In the genomic region with DNA sequence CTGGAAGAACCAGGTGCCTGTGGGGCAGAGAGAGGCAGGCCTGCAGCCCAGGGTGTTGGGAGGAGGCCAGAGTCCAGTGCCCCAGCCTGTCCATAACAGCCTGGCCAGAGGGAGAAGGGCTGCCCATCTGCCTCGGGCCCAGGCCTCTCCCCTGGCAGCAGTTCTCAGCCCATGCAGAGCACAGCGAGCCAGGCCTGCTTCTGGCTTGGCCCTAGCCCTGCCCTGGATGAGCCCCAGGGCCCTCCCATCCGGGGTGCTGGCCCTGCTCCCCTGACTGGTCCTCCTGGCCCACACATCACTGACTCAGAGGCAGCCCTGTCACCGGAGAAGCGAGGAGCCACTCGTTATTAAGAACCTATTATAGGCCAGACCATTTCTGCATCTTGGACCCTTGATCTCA, we compare ENCODE assay signal across 11 cellular contexts. TPM values are rescaled to one million over a fixed set of nuclear protein-coding genes. Genes with fewer than 3 reads are reported as not detected.
DNase-seq lines count a peak whose midpoint lies in the region; ATAC-seq and TF ChIP-seq lines count a peak whose summit lies in the region.
"Had no signal": no experiment of that assay in that cellular context is flagged by ENCODE, and none has a peak within 500 bp of the region (broad histone marks: within the 10 kb centered on the region; RNA-seq: fewer than 3 reads in every experiment).

No MANE protein-coding gene starts in this region.

- POLR2A ChIA-PET in IMR-90 (lab: Charles Lee; ENCODE audit: unreplicated experiment): no interaction called here

- H3K79me1 ChIP-seq in IMR-90 (ENCODE audit: low read depth in 1 of 2, low read length in 2 of 2): no peaks in the 10 kb centered on the region

- no peak for TF ChIP-seq RAD21 in IMR-90 (IDR thresholded peaks at IDR 0.05; ENCODE audit: low read length)

- no peak overlapping the region for H4K91ac ChIP-seq in IMR-90 (ENCODE audit: insufficient read depth, low read depth, low read length)

- no peak overlapping the region for H2BK120ac ChIP-seq in IMR-90 (ENCODE audit: low read depth, low read length)

- H2BK15ac ChIP-seq in IMR-90 (ENCODE audit: low read depth, low read length): no peak overlapping the region

- H3K4me1 Mint-ChIP-seq in stimulated activated effector memory CD8-positive, alpha-beta T cell treated with anti-CD3 and anti-CD28 coated beads, Interleukin-12 subunit alpha, Interleukin-12 subunit beta, amount 100 ng/mL, for 72 hours: peaks cover 14% of the 10 kb centered on the region
- peaks cover 9% of the 10 kb centered on the region for H3K4me1 Mint-ChIP-seq in activated T-cell treated with anti-CD3 and anti-CD28 coated beads, Interleukin-2, amount 50 U/mL, for 72 hours (ENCODE audit: low read depth)

- DNase-seq in IMR-90 (peak; percentile 34), cerebellar cortex (ENCODE audit: low spot score) (peak; percentile 79), left ventricle myocardium inferior (no peak), transverse colon (no peak)
- DNase-seq in stimulated activated effector memory CD8-positive, alpha-beta T cell treated with anti-CD3 and anti-CD28 coated beads, Interleukin-12 subunit alpha, Interleukin-12 subunit beta, amount 100 ng/mL, for 72 hours (ENCODE audit: low spot score in 2 of 2): no peak
- DNase-seq in activated T-cell treated with anti-CD3 and anti-CD28 coated beads, Interleukin-2, amount 50 U/mL, for 72 hours: no peak
- DNase-seq: GOT3 had no signal

- H3K4me3 Mint-ChIP-seq in stimulated activated effector memory CD8-positive, alpha-beta T cell treated with anti-CD3 and anti-CD28 coated beads, Interleukin-12 subunit alpha, Interleukin-12 subunit beta, amount 100 ng/mL, for 72 hours: no peak overlapping the region
- no peak overlapping the region for H3K4me3 Mint-ChIP-seq in activated T-cell treated with anti-CD3 and anti-CD28 coated beads, Interleukin-2, amount 50 U/mL, for 72 hours

- H2AFZ ChIP-seq in IMR-90 (replicated peaks; ENCODE audit: low read length, poor library complexity): no peak overlapping the region

- no peak overlapping the region for H4K8ac ChIP-seq in IMR-90 (ENCODE audit: low read depth in 2 of 2, low read length in 2 of 2)

- TF ChIP-seq CTCF in IMR-90 (conservative IDR thresholded peaks at IDR 0.05; ENCODE audit: low read depth, low read length) (no peak), left ventricle myocardium inferior (IDR thresholded peaks at IDR 0.05; ENCODE audit: borderline replicate concordance) (no peak), transverse colon (IDR thresholded peaks at IDR 0.05) (no peak)

- no peak overlapping the region for H3K23ac ChIP-seq in IMR-90 (ENCODE audit: low read depth, low read length)

- no TSS peak for BruUV-seq in IMR-90 (replicated peaks; lab: Mats Ljungman, UMichigan)

- no peaks in the 10 kb centered on the region for H3K9me3 ChIP-seq in IMR-90 (ENCODE audit: control insufficient read depth, insufficient read depth, low read length)
- no peaks in the 10 kb centered on the region for H3K9me3 ChIP-seq in left ventricle myocardium inferior (replicated peaks)
- H3K9me3 ChIP-seq in subcutaneous abdominal adipose tissue (ENCODE audit: control insufficient read depth in 5 of 5, low read length in 5 of 5): no peaks in the 10 kb centered on the region
- no peaks in the 10 kb centered on the region for H3K9me3 ChIP-seq in transverse colon
- H3K9me3 ChIP-seq: neutrophil had no signal

- H3K4me1 ChIP-seq in IMR-90 (ENCODE audit: control insufficient read depth, insufficient read depth, low read length): peaks cover 3% of the 10 kb centered on the region; the same call in 1 of the 2 replicates
- peaks cover 24% of the 10 kb centered on the region for H3K4me1 ChIP-seq in left ventricle myocardium inferior
- H3K4me1 ChIP-seq in subcutaneous abdominal adipose tissue (ENCODE audit: control insufficient read depth in 5 of 5, insufficient read depth in 5 of 5, low read length in 5 of 5): peaks cover 0 to 23% (median 15%) of the 10 kb centered on the region in 5 donors
- H3K4me1 ChIP-seq in transverse colon: no peaks in the 10 kb centered on the region

- H4K5ac ChIP-seq in IMR-90 (ENCODE audit: low read depth, low read length): no peak overlapping the region

- H3K27me3 ChIP-seq in IMR-90 (ENCODE audit: control insufficient read depth, insufficient read depth, low read length) (no peaks in the 10 kb centered on the region), left ventricle myocardium inferior (ENCODE audit: low read depth) (no peaks in the 10 kb centered on the region), subcutaneous abdominal adipose tissue (ENCODE audit: control insufficient read depth in 5 of 5, insufficient read depth in 4 of 5, low read length in 5 of 5) (no peaks in the 10 kb centered on the region), transverse colon (no peaks in the 10 kb centered on the region)
- H3K27me3 ChIP-seq: neutrophil had no signal

- H3K18ac ChIP-seq in IMR-90 (ENCODE audit: low read depth, low read length): no peak overlapping the region

- no peaks in the 10 kb centered on the region for H3K9me1 ChIP-seq in IMR-90 (ENCODE audit: insufficient read depth, low read length)

- no peaks in the 10 kb centered on the region for H3K9me3 Mint-ChIP-seq in stimulated activated effector memory CD8-positive, alpha-beta T cell treated with anti-CD3 and anti-CD28 coated beads, Interleukin-12 subunit alpha, Interleukin-12 subunit beta, amount 100 ng/mL, for 72 hours
- no peaks in the 10 kb centered on the region for H3K9me3 Mint-ChIP-seq in activated T-cell treated with anti-CD3 and anti-CD28 coated beads, Interleukin-2, amount 50 U/mL, for 72 hours

- H2AK9ac ChIP-seq in IMR-90 (replicated peaks; ENCODE audit: low read depth, low read length, poor library complexity): no peak overlapping the region

- H3K27ac ChIP-seq in IMR-90 (ENCODE audit: insufficient read depth, low read length) (no peak overlapping the region), left ventricle myocardium inferior (replicated peaks) (peak overlapping the region; percentile 24), subcutaneous abdominal adipose tissue (ENCODE audit: low read depth, low read length) (peak overlapping the region; percentile 65), transverse colon (peak overlapping the region in 2 of 4 donors; percentile 2 to 14)
- H3K27ac ChIP-seq: neutrophil had no signal

- H3K27ac Mint-ChIP-seq in stimulated activated effector memory CD8-positive, alpha-beta T cell treated with anti-CD3 and anti-CD28 coated beads, Interleukin-12 subunit alpha, Interleukin-12 subunit beta, amount 100 ng/mL, for 72 hours: no peak overlapping the region
- H3K27ac Mint-ChIP-seq in activated T-cell treated with anti-CD3 and anti-CD28 coated beads, Interleukin-2, amount 50 U/mL, for 72 hours: no peak overlapping the region

- 47% methylated on average over 2 of the region's 6 CpGs; no CpG with 5 or more reads in 1 of the 2 experiments for WGBS in IMR-90 (ENCODE audit: extremely low coverage in 2 of 2, insufficient read length in 1 of 2), 2 experiments
- WGBS in transverse colon (ENCODE audit: low coverage in 1 of 2), 2 donors: 73% methylated on average over 6 of the region's 6 CpGs; no CpG with 5 or more reads in 1 of the 2 donors

- no peak for TF ChIP-seq EP300 in transverse colon (IDR thresholded peaks at IDR 0.05; ENCODE audit: low read depth)

- dilution Hi-C loops in IMR-90 (cut with HindIII; ENCODE audit: low sequenced_read_pairs, unreplicated experiment): no loop called here

- intact Hi-C loops in IMR-90 (cut with micrococcal nuclease) (loop anchor here (1.0 to 10.0 kb wide), 4 partner anchors 52 to 255 kb away; a partner anchor contains a TSS), left ventricle myocardium inferior (cut with micrococcal nuclease) (loop anchor here (2.0 kb wide), 1 partner anchor 52 kb away; a partner anchor contains a TSS), transverse colon (cut with DNase I; ENCODE audit: low total_unique reads) (loop anchor here (2.0 kb wide), 1 partner anchor 52 kb away; a partner anchor contains a TSS)

- no peak overlapping the region for H3K14ac ChIP-seq in IMR-90 (replicated peaks; ENCODE audit: low read depth, low read length)

- no peak overlapping the region for H3K4ac ChIP-seq in IMR-90 (ENCODE audit: low read depth, low read length)

- H3K4me3 ChIP-seq in IMR-90 (ENCODE audit: insufficient read depth, low read depth, low read length): no peak overlapping the region
- no peak overlapping the region for H3K4me3 ChIP-seq in left ventricle myocardium inferior
- no peak overlapping the region for H3K4me3 ChIP-seq in subcutaneous abdominal adipose tissue (ENCODE audit: low read depth in 1 of 5, low read length in 5 of 5)
- H3K4me3 ChIP-seq in transverse colon: no peak overlapping the region
- H3K4me3 ChIP-seq: K562 had no signal

- H2BK20ac ChIP-seq in IMR-90 (ENCODE audit: low read depth, low read length): no peak overlapping the region

- CTCF ChIA-PET in IMR-90 (lab: Yijun Ruan, JAX): interaction anchor here (0.5 to 1.7 kb wide), 13 partner anchors 9 to 287 kb away, joined by 3 to 9 read pairs (median 5); a partner anchor contains a TSS

- in situ Hi-C loops in IMR-90 (cut with MboI; ENCODE audit: low sequenced_read_pairs): no loop called here
- in situ Hi-C loops in transverse colon (cut with MboI; ENCODE audit: low pct_ligation_motif_present in 1 of 4, low pct_unique_long_range_greater_than_20kb in 1 of 4, low sequenced_read_pairs in 3 of 4): loop anchor here in 1 of 4 donors (10.0 kb wide), 1 partner anchor 58 kb away; no protein-coding TSS in a partner anchor

- H4K20me1 ChIP-seq in IMR-90 (ENCODE audit: insufficient read depth, low read length): no peaks in the 10 kb centered on the region; the same call in 1 of the 2 replicates

- peaks cover 5% of the 10 kb centered on the region for H3K36me3 Mint-ChIP-seq in stimulated activated effector memory CD8-positive, alpha-beta T cell treated with anti-CD3 and anti-CD28 coated beads, Interleukin-12 subunit alpha, Interleukin-12 subunit beta, amount 100 ng/mL, for 72 hours
- no peaks in the 10 kb centered on the region for H3K36me3 Mint-ChIP-seq in activated T-cell treated with anti-CD3 and anti-CD28 coated beads, Interleukin-2, amount 50 U/mL, for 72 hours (ENCODE audit: insufficient read depth in 2 of 2)

- no peak for TF ChIP-seq POLR2A in IMR-90 (IDR thresholded peaks at IDR 0.05; ENCODE audit: low read depth, low read length)
- no peak for TF ChIP-seq POLR2A in transverse colon (IDR thresholded peaks at IDR 0.05)

- H2BK5ac ChIP-seq in IMR-90 (ENCODE audit: low read depth, low read length, poor library complexity, severe bottlenecking): no peak overlapping the region

- peaks cover 10% of the 10 kb centered on the region; the same call in 1 of the 2 replicates for H3K36me3 ChIP-seq in IMR-90 (ENCODE audit: control insufficient read depth, insufficient read depth, low read length)
- H3K36me3 ChIP-seq in left ventricle myocardium inferior: peaks cover 25% of the 10 kb centered on the region
- peaks cover 0 to 54% (median 35%) of the 10 kb centered on the region in 5 donors for H3K36me3 ChIP-seq in subcutaneous abdominal adipose tissue (ENCODE audit: control insufficient read depth in 5 of 5, insufficient read depth in 5 of 5, low read length in 5 of 5)
- peaks cover 0 to 4% (median 0%) of the 10 kb centered on the region in 4 donors for H3K36me3 ChIP-seq in transverse colon
- H3K36me3 ChIP-seq: neutrophil had no signal

- H3K9ac ChIP-seq in IMR-90 (ENCODE audit: low read depth, low read length): no peak overlapping the region
- H3K9ac ChIP-seq in subcutaneous abdominal adipose tissue (ENCODE audit: low read length in 5 of 5): peak overlapping the region in 1 of 5 donors; percentile 21

- H2AK5ac ChIP-seq in IMR-90 (ENCODE audit: low read depth, low read length): no peak overlapping the region

- H3K56ac ChIP-seq in IMR-90 (ENCODE audit: extremely low read depth, insufficient read depth, low read length): no peak overlapping the region

- H3K4me2 ChIP-seq in IMR-90 (ENCODE audit: low read depth, low read length): no peak overlapping the region

- ATAC-seq in IMR-90 (ENCODE audit: low read depth) (peak; percentile 33), HG02852 (IDR thresholded peaks at IDR 0.05; ENCODE audit: unreplicated experiment) (no peak)
- ATAC-seq in stimulated activated effector memory CD8-positive, alpha-beta T cell treated with anti-CD3 and anti-CD28 coated beads, Interleukin-12 subunit alpha, Interleukin-12 subunit beta, amount 100 ng/mL, for 72 hours: no peak
- ATAC-seq in activated T-cell treated with anti-CD3 and anti-CD28 coated beads, Interleukin-2, amount 50 U/mL, for 72 hours (replicated peaks in 1 of 2): no peak

- H3K27me3 Mint-ChIP-seq in activated T-cell treated with anti-CD3 and anti-CD28 coated beads, Interleukin-2, amount 50 U/mL, for 72 hours (ENCODE audit: low read depth): no peaks in the 10 kb centered on the region

RNA-seq across cellular contexts. Expression of a gene that starts 19.7 kb away (rescaled TPM):
- 1.6 and 1.7 TPM in 2 replicates for total RNA-seq in IMR-90 (2012; rRNA removed)
- 10.6 and 10.7 TPM in 2 replicates for polyA plus RNA-seq in IMR-90 (2012; rRNA removed)
- 6.1 and 9.3 TPM in 2 replicates for polyA plus RNA-seq in IMR-90 (2012; cell fraction: cytosol; rRNA removed)
- polyA plus RNA-seq in IMR-90 (2012; cell fraction: nucleus; rRNA removed; ENCODE audit: low replicate concordance): 31.2 and 47.2 TPM in 2 replicates
- total RNA-seq in left ventricle myocardium inferior: 0.14 TPM
- total RNA-seq in transverse colon: 10 to 100 TPM in 3 of 4 donors, 1 to 10 TPM in 1; 2.0 to 14.2 (median 10.7) TPM
- total RNA-seq in activated T-cell treated with anti-CD3 and anti-CD28 coated beads, Interleukin-2, amount 50 U/mL, for 72 hours: 1 to 10 TPM; 2.2 to 2.9 TPM

RNA-seq across cellular contexts. Expression of a gene that starts 52.5 kb away (rescaled TPM):
- total RNA-seq in IMR-90 (2012; rRNA removed) (0.83 and 0.90 TPM in 2 replicates), left ventricle myocardium inferior (3.2 TPM), transverse colon (10 to 100 TPM; 11.9 to 31.4 (median 17.0) TPM)
- 3.8 and 4.6 TPM in 2 replicates for polyA plus RNA-seq in IMR-90 (2012; rRNA removed)
- 2.1 and 4.0 TPM in 2 replicates for polyA plus RNA-seq in IMR-90 (2012; cell fraction: cytosol; rRNA removed)
- 5.5 and 17.2 TPM in 2 replicates for polyA plus RNA-seq in IMR-90 (2012; cell fraction: nucleus; rRNA removed; ENCODE audit: low replicate concordance)
- total RNA-seq in activated T-cell treated with anti-CD3 and anti-CD28 coated beads, Interleukin-2, amount 50 U/mL, for 72 hours: under 1 TPM; 0.05 to 0.09 TPM

RNA-seq across cellular contexts. Expression of a gene that starts 59.7 kb away (rescaled TPM):
- total RNA-seq in IMR-90 (2012; rRNA removed) (70.0 and 107 TPM in 2 replicates), left ventricle myocardium inferior (117 TPM), transverse colon (10 to 100 TPM in 3 of 4 donors, 1 to 10 TPM in 1; 8.2 to 34.7 (median 23.7) TPM)
- 280 and 290 TPM in 2 replicates for polyA plus RNA-seq in IMR-90 (2012; rRNA removed)
- polyA plus RNA-seq in IMR-90 (2012; cell fraction: cytosol; rRNA removed): 196 and 200 TPM in 2 replicates
- 40.4 and 104 TPM in 2 replicates for polyA plus RNA-seq in IMR-90 (2012; cell fraction: nucleus; rRNA removed; ENCODE audit: low replicate concordance)
- total RNA-seq in activated T-cell treated with anti-CD3 and anti-CD28 coated beads, Interleukin-2, amount 50 U/mL, for 72 hours: 100 to 1,000 TPM; 146 to 169 TPM

Comparison
In these comparisons a context has a peak if more than half of its experiments do, and no peak if none do; other contexts are left out.
1. DNase-seq: peak in IMR-90 (single experiment) and cerebellar cortex (single experiment); none in left ventricle myocardium inferior (single experiment), transverse colon (single experiment), stimulated activated effector memory CD8-positive, alpha-beta T cell treated with anti-CD3 and anti-CD28 coated beads, Interleukin-12 subunit alpha, Interleukin-12 subunit beta, amount 100 ng/mL, for 72 hours (0 of 2) and activated T-cell treated with anti-CD3 and anti-CD28 coated beads, Interleukin-2, amount 50 U/mL, for 72 hours (0 of 2).